In genomic region chr9:120965344-120966004, GRCh38 we compare ENCODE assay signal across 11 cellular contexts. TPM values are rescaled to one million over a fixed set of nuclear protein-coding genes. Genes with fewer than 3 reads are reported as not detected.
DNase-seq lines count a peak whose midpoint lies in the region; ATAC-seq and TF ChIP-seq lines count a peak whose summit lies in the region.
"Had no signal": no experiment of that assay in that cellular context is flagged by ENCODE, and none has a peak within 500 bp of the region (broad histone marks: within the 10 kb centered on the region; RNA-seq: fewer than 3 reads in every experiment).

No MANE protein-coding gene starts in this region.

- peaks cover 27% of the 10 kb centered on the region for H3K4me1 Mint-ChIP-seq in GM23338
- H3K4me1 Mint-ChIP-seq: central memory CD8-positive, alpha-beta T cell had no signal

- H2AFZ ChIP-seq in GM23338 (no peak overlapping the region), neuronal stem cell (ENCODE audit: low read length) (no peak overlapping the region)

- H3K79me2 ChIP-seq in GM23338 (replicated peaks; ENCODE audit: insufficient read depth) = no peaks in the 10 kb centered on the region

- H3K9me3 ChIP-seq in neuronal stem cell (replicated peaks in 1 of 2; ENCODE audit: control insufficient read depth in 2 of 2, insufficient read depth in 1 of 2, low read depth in 1 of 2, low read length in 2 of 2) = no peaks in the 10 kb centered on the region

- H3K27me3 ChIP-seq in GM23338 (ENCODE audit: insufficient read depth) (no peaks in the 10 kb centered on the region), neuronal stem cell (ENCODE audit: control insufficient read depth in 3 of 3, insufficient read depth in 3 of 3, low read depth in 1 of 3, low read length in 3 of 3) (no peaks in the 10 kb centered on the region)

- H3K27ac ChIP-seq in GM23338 (ENCODE audit: low read depth) = no peak overlapping the region
- peak overlapping the region; percentile 85 for H3K27ac ChIP-seq in neuronal stem cell (replicated peaks; ENCODE audit: low read length)

- ATAC-seq in GM23338 (peak; percentile 88), HG03442 (IDR thresholded peaks at IDR 0.05; ENCODE audit: unreplicated experiment) (no peak), HG02571 (IDR thresholded peaks at IDR 0.05; ENCODE audit: unreplicated experiment) (no peak)

- H3K36me3 ChIP-seq in GM23338 (ENCODE audit: insufficient read depth) (no peaks in the 10 kb centered on the region), neuronal stem cell (replicated peaks in 1 of 2; ENCODE audit: control insufficient read depth in 2 of 2, insufficient read depth in 2 of 2, low read length in 2 of 2) (no peaks in the 10 kb centered on the region)

- H3K4ac ChIP-seq in neuronal stem cell (ENCODE audit: low read length) = no peak overlapping the region

- no peak for TF ChIP-seq CTCF in GM23338 (conservative IDR thresholded peaks at IDR 0.05; ENCODE audit: low read depth in 2 of 2)
- TF ChIP-seq CTCF in fibroblast of pulmonary artery (IDR thresholded peaks at IDR 0.05; ENCODE audit: low read length, missing control alignments) = no peak

- WGBS in neuronal stem cell (ENCODE audit: extremely low coverage in 2 of 2, insufficient read length in 2 of 2, insufficient replicate concordance in 1 of 2), 2 donors = no CpG with 5 or more reads among the region's 4 CpGs

- no peak overlapping the region for H3K23ac ChIP-seq in neuronal stem cell (ENCODE audit: low read depth, low read length, poor library complexity)

- H3K79me1 ChIP-seq in neuronal stem cell (ENCODE audit: low read depth, low read length) = no peaks in the 10 kb centered on the region

- H3K4me2 ChIP-seq in GM23338 (peak overlapping the region; percentile 45; the same call in 1 of the 2 replicates), neuronal stem cell (ENCODE audit: insufficient read depth, low read length, poor library complexity, severe bottlenecking) (no peak overlapping the region)

- H3K4me1 ChIP-seq in GM23338 (ENCODE audit: insufficient read depth) = peaks cover 24% of the 10 kb centered on the region
- H3K4me1 ChIP-seq in neuronal stem cell (ENCODE audit: control insufficient read depth in 2 of 2, insufficient read depth in 1 of 2, low read depth in 1 of 2, low read length in 2 of 2) = peaks cover 12 to 19% of the 10 kb centered on the region in 2 donors

- H3K18ac ChIP-seq in neuronal stem cell (ENCODE audit: low read length) = no peak overlapping the region

- H2BK12ac ChIP-seq in neuronal stem cell (ENCODE audit: low read length) = no peak overlapping the region

- no peaks in the 10 kb centered on the region for H3F3A ChIP-seq in GM23338 (replicated peaks; ENCODE audit: low read depth)

- no peaks in the 10 kb centered on the region for H3K9me3 Mint-ChIP-seq in GM23338
- H3K9me3 Mint-ChIP-seq: central memory CD8-positive, alpha-beta T cell had no signal

- DNase-seq in GM23338 (ENCODE audit: low spot score) = peak; percentile 90
- peak; percentile 35 for DNase-seq in NCI-H345 (lab: John Stamatoyannopoulos, UW)
- peak; percentile 38 for DNase-seq in fibroblast of pulmonary artery (ENCODE audit: low read depth)
- peak; percentile 85 for DNase-seq in neuronal stem cell (ENCODE audit: low spot score)
- no peak for DNase-seq in stimulated activated naive CD4-positive, alpha-beta T cell treated with Interleukin-2 at 50 U/mL for 16 hours (lab: John Stamatoyannopoulos, UW)
- no peak for DNase-seq in AML-193 (lab: John Stamatoyannopoulos, UW)
- DNase-seq: KBM-7, SHP77 treated with DMSO at 0.1 percent for 48 hours had no signal

- H3K14ac ChIP-seq in neuronal stem cell (ENCODE audit: low read length) = no peak overlapping the region

- H3K27ac Mint-ChIP-seq in GM23338 = no peak overlapping the region

- H3K4me3 Mint-ChIP-seq in GM23338 = no peak overlapping the region; the same call in 2 of the 3 replicates
- H3K4me3 Mint-ChIP-seq: central memory CD8-positive, alpha-beta T cell had no signal

- no peaks in the 10 kb centered on the region for H4K20me1 ChIP-seq in GM23338 (replicated peaks; ENCODE audit: insufficient read depth)

- H3K36me3 Mint-ChIP-seq in GM23338 (ENCODE audit: low read depth) = no peaks in the 10 kb centered on the region

- no peak overlapping the region for H2AK5ac ChIP-seq in neuronal stem cell (ENCODE audit: low read depth, low read length)

- no peaks in the 10 kb centered on the region for H3K27me3 Mint-ChIP-seq in GM23338 (ENCODE audit: insufficient read depth, low read depth, poor library complexity)
- H3K27me3 Mint-ChIP-seq: central memory CD8-positive, alpha-beta T cell had no signal

- H3K4me3 ChIP-seq in GM23338 (no peak overlapping the region), fibroblast of pulmonary artery (replicated peaks; ENCODE audit: low read depth, low read length) (no peak overlapping the region), neuronal stem cell (ENCODE audit: low read length in 2 of 2) (no peak overlapping the region)

- H4K8ac ChIP-seq in neuronal stem cell (ENCODE audit: low read depth, low read length) = no peak overlapping the region

- no peak overlapping the region for H3K9ac ChIP-seq in neuronal stem cell (ENCODE audit: low read depth, low read length, poor library complexity)

- H3K9me2 ChIP-seq in GM23338 (ENCODE audit: insufficient read depth) = no peaks in the 10 kb centered on the region

- no peak overlapping the region for H2BK5ac ChIP-seq in neuronal stem cell (ENCODE audit: low read length)

- no peak overlapping the region for H2BK15ac ChIP-seq in neuronal stem cell (ENCODE audit: low read length)

- no peak overlapping the region for H4K91ac ChIP-seq in neuronal stem cell (ENCODE audit: low read depth, low read length, poor library complexity)

- no peak overlapping the region for H2BK120ac ChIP-seq in neuronal stem cell (ENCODE audit: low read depth, low read length)

TF ChIP-seq in GM23338, 12 proteins besides CTCF, POLR2A, EP300 and RAD21 (continues in another document):
- TF ChIP-seq ETS1 (IDR thresholded peaks at IDR 0.05) = no peak

RNA-seq across cellular contexts. Expression of gene TRAF1, which starts 38.9 kb away (rescaled TPM):
- total RNA-seq in GM23338 (2014; rRNA removed; shearing (Covaris generic)) = 1.0 and 1.4 TPM in 2 replicates
- 0.39 and 0.63 TPM in 2 replicates for polyA plus RNA-seq in GM23338 (2016; fragmentation: Nextera tagmentation; extraction: Ambion mirVana)
- 2.0 TPM for polyA plus RNA-seq in neuronal stem cell (2013, experiment 1 of 2)
- polyA plus RNA-seq in neuronal stem cell (2013, experiment 2 of 2) = 2.0 TPM

Comparison
In these comparisons a context has a peak if more than half of its experiments do, and no peak if none do; other contexts are left out.
1. DNase-seq: peak in GM23338 (single experiment), NCI-H345 (single experiment), fibroblast of pulmonary artery (single experiment) and neuronal stem cell (single experiment); none in stimulated activated naive CD4-positive, alpha-beta T cell treated with Interleukin-2 at 50 U/mL for 16 hours (single experiment) and AML-193 (0 of 2).